Comparison of ENCODE assay signal across 24 cellular contexts in genomic region chr11:2981130-2981529, GRCh38. TPM values are rescaled to one million over a fixed set of nuclear protein-coding genes. Genes with fewer than 3 reads are reported as not detected.
DNase-seq lines count a peak whose midpoint lies in the region; ATAC-seq, FAIRE-seq and TF ChIP-seq lines count a peak whose summit lies in the region.
"Had no signal": no experiment of that assay in that cellular context is flagged by ENCODE, and none has a peak within 500 bp of the region (broad histone marks: within the 10 kb centered on the region; RNA-seq: fewer than 3 reads in every experiment).

No MANE protein-coding gene starts in this region.

- TF ChIP-seq EP300 in HepG2 (IDR thresholded peaks at IDR 0.05; ENCODE audit: low read depth in 2 of 2, low read length in 2 of 2) (no peak), HepG2 (CRISPR knock-in tag; IDR thresholded peaks at IDR 0.05; ENCODE audit: borderline replicate concordance) (no peak)

- peaks cover 87% of the 10 kb centered on the region for H4K20me1 ChIP-seq in HepG2 (ENCODE audit: insufficient read depth, low read length)

- H3K79me2 ChIP-seq in HepG2 (ENCODE audit: insufficient read depth, low read length), result peaks cover 97% of the 10 kb centered on the region

- no TSS peak for BruUV-seq in HepG2 (replicated peaks; lab: Mats Ljungman, UMichigan)

- CTCF ChIA-PET in RWPE1 (lab: Yijun Ruan, JAX), result interaction anchor here (0.7 to 1.4 kb wide), 2 partner anchors 8 to 71 kb away, joined by 3 to 4 read pairs; no protein-coding TSS in a partner anchor
- CTCF ChIA-PET in HepG2 (lab: Yijun Ruan, JAX; ENCODE audit: low intra/inter-chr PET ratio, low total read pairs), result no interaction called here

- POLR2A ChIA-PET in RWPE1 (lab: Yijun Ruan, JAX; ENCODE audit: low non-redundant PET), result no interaction called here
- POLR2A ChIA-PET in HepG2 (lab: Yijun Ruan, JAX), result interaction anchor here (0.7 to 1.2 kb wide), 2 partner anchors 8 to 10 kb away, joined by 3 to 6 read pairs; partner anchors contain the start of gene NAP1L4

- no peaks in the 10 kb centered on the region for H3K27me3 ChIP-seq in HepG2 (ENCODE audit: control insufficient read depth in 1 of 2, insufficient read depth in 2 of 2, low read length in 2 of 2)

- H3K9me3 Mint-ChIP-seq in activated T-cell treated with anti-CD3 and anti-CD28 coated beads, Interleukin-2, amount 50 U/mL, for 72 hours, result peaks cover 0 to 2% of the 10 kb centered on the region in 2 donors
- H3K9me3 Mint-ChIP-seq in effector memory CD8-positive, alpha-beta T cell, result no peaks in the 10 kb centered on the region
- H3K9me3 Mint-ChIP-seq: CD8-positive, alpha-beta memory T cell had no signal

- H3K4me3 ChIP-seq in HepG2 (replicated peaks in 1 of 3; ENCODE audit: insufficient read depth in 1 of 3, low read depth in 2 of 3, low read length in 3 of 3), result no peak overlapping the region
- H3K4me3 ChIP-seq: A549 had no signal

- no peak overlapping the region for H2AFZ ChIP-seq in HepG2 (ENCODE audit: low read length)

- FAIRE-seq in HepG2 (lab: Jason Lieb, UNC) (no peak), H54 (lab: Jason Lieb, UNC) (no peak)
- FAIRE-seq: A549, GM12892, GM19239 had no signal

- 91% methylated on average over 8 of the region's 8 CpGs for WGBS in HepG2 (ENCODE audit: low lambda C conversion rate)

- TF ChIP-seq POLR2A in HepG2 (IDR thresholded peaks at IDR 0.05; ENCODE audit: insufficient read depth in 1 of 2, low read depth in 2 of 2, low read length in 2 of 2) (no peak), H54 (IDR thresholded peaks at IDR 0.05; ENCODE audit: low read depth, low read length) (no peak)

- H3K9me3 ChIP-seq in HepG2 (ENCODE audit: low read length), result no peaks in the 10 kb centered on the region
- H3K9me3 ChIP-seq: A549 had no signal

- peak overlapping the region; percentile 30 for H3K27ac Mint-ChIP-seq in activated T-cell treated with anti-CD3 and anti-CD28 coated beads, Interleukin-2, amount 50 U/mL, for 72 hours
- peak overlapping the region in 1 of 2 donors; percentile 51 for H3K27ac Mint-ChIP-seq in effector memory CD8-positive, alpha-beta T cell

- peaks cover 10 to 52% of the 10 kb centered on the region in 2 donors for H3K36me3 Mint-ChIP-seq in activated T-cell treated with anti-CD3 and anti-CD28 coated beads, Interleukin-2, amount 50 U/mL, for 72 hours (ENCODE audit: insufficient read depth in 2 of 2)
- peaks cover 58% of the 10 kb centered on the region for H3K36me3 Mint-ChIP-seq in effector memory CD8-positive, alpha-beta T cell (ENCODE audit: insufficient read depth)

- intact Hi-C loops in HepG2 (cut with micrococcal nuclease; ENCODE audit: unreplicated experiment), result no loop called here

- H3K4me2 ChIP-seq in HepG2 (ENCODE audit: low read depth, low read length), result no peak overlapping the region
- H3K4me2 ChIP-seq: A549 had no signal

- in situ Hi-C loops in HepG2 (cut with HindIII; ENCODE audit: extremely low pct_ligation_motif_present, low pct_unique_long_range_greater_than_20kb), result no loop called here

- peaks cover 44% of the 10 kb centered on the region for H3K4me1 ChIP-seq in HepG2 (ENCODE audit: insufficient read depth, low read length)
- H3K4me1 ChIP-seq: A549 had no signal

- TF ChIP-seq CTCF in RWPE1 (conservative IDR thresholded peaks at IDR 0.05; ENCODE audit: low read depth) (no peak), HepG2 (CRISPR knock-in tag; IDR thresholded peaks at IDR 0.05) (no peak)

- H3K4me3 Mint-ChIP-seq in activated T-cell treated with anti-CD3 and anti-CD28 coated beads, Interleukin-2, amount 50 U/mL, for 72 hours, result no peak overlapping the region
- peak overlapping the region; percentile 26 to 33 for H3K4me3 Mint-ChIP-seq in effector memory CD8-positive, alpha-beta T cell

- no peak for TF ChIP-seq RAD21 in HepG2 (CRISPR knock-in tag; IDR thresholded peaks at IDR 0.05)

- H3K36me3 ChIP-seq in HepG2 (replicated peaks in 1 of 2; ENCODE audit: control insufficient read depth in 1 of 2, insufficient read depth in 2 of 2, low read length in 2 of 2), result peaks cover 16 to 44% of the 10 kb centered on the region in 2 experiments; a peak in 4 of 5 replicates

- peak overlapping the region; percentile 47; the same call in 1 of the 2 replicates for H3K27ac ChIP-seq in RWPE1
- no peak overlapping the region for H3K27ac ChIP-seq in HepG2 (ENCODE audit: extremely low read length, insufficient read depth, low read length)
- H3K27ac ChIP-seq: A549 had no signal

- no peak overlapping the region for H3K9ac ChIP-seq in HepG2 (ENCODE audit: insufficient read depth, low read depth, low read length)

- H3K27me3 Mint-ChIP-seq in activated T-cell treated with anti-CD3 and anti-CD28 coated beads, Interleukin-2, amount 50 U/mL, for 72 hours (ENCODE audit: low read depth), result no peaks in the 10 kb centered on the region
- H3K27me3 Mint-ChIP-seq in effector memory CD8-positive, alpha-beta T cell, result no peaks in the 10 kb centered on the region
- H3K27me3 Mint-ChIP-seq: CD8-positive, alpha-beta memory T cell had no signal

- peaks cover 70% of the 10 kb centered on the region for H3K4me1 Mint-ChIP-seq in activated T-cell treated with anti-CD3 and anti-CD28 coated beads, Interleukin-2, amount 50 U/mL, for 72 hours (ENCODE audit: low read depth)
- H3K4me1 Mint-ChIP-seq in effector memory CD8-positive, alpha-beta T cell (ENCODE audit: low read depth in 2 of 2), result peaks cover 44 to 46% of the 10 kb centered on the region in 2 donors

- no peak for DNase-seq in activated T-cell treated with anti-CD3 and anti-CD28 coated beads, Interleukin-2, amount 50 U/mL, for 72 hours
- DNase-seq in activated T-cell treated with anti-CD3 and anti-CD28 coated beads for 4 hours, result no peak
- DNase-seq in RWPE1 (ENCODE audit: low spot score), result no peak
- no peak for DNase-seq in effector memory CD8-positive, alpha-beta T cell
- DNase-seq in HepG2 (ENCODE audit: low spot score), result no peak
- DNase-seq in putamen (ENCODE audit: low spot score), result no peak
- DNase-seq in H54 (ENCODE audit: insufficient read length, low spot score), result no peak
- DNase-seq: C1 segment of cervical spinal cord; CD8-positive, alpha-beta memory T cell; DMS 273 treated with DMSO at 0.1 percent for 48 hours; DND-41; KBM-7; MV-4-11; NCI-H1105 treated with DMSO at 0.1 percent for 48 hours; NCI-H146; NCI-H2029; NCI-H446; NCI-H524 treated with DMSO at 0.1 percent for 48 hours; NCI-H774; Right ventricle myocardium superior had no signal

- peak; percentile 14 to 25 for ATAC-seq in activated T-cell treated with anti-CD3 and anti-CD28 coated beads, Interleukin-2, amount 50 U/mL, for 72 hours (replicated peaks in 1 of 2)
- ATAC-seq in effector memory CD8-positive, alpha-beta T cell (replicated peaks), result peak; percentile 24
- no peak for ATAC-seq in HepG2
- ATAC-seq in HG03095 (IDR thresholded peaks at IDR 0.05; ENCODE audit: unreplicated experiment), result no peak
- ATAC-seq: A549 had no signal

RNA-seq across cellular contexts. Expression of gene NAP1L4, which starts 11.0 kb away (rescaled TPM):
- total RNA-seq in activated T-cell treated with anti-CD3 and anti-CD28 coated beads, Interleukin-2, amount 50 U/mL, for 72 hours, result 100 to 1,000 TPM; 421 to 504 TPM
- 186 and 213 TPM in 2 replicates for total RNA-seq in HepG2 (2016; rRNA removed; fragmentation: Illumina TruSeq; extraction: Trizol)
- total RNA-seq in HepG2 (2016; cell fraction: cytosol; rRNA removed; fragmentation: Illumina TruSeq; extraction: Trizol; ENCODE audit: low read depth), result 229 and 281 TPM in 2 replicates
- 181 and 200 TPM in 2 replicates for total RNA-seq in HepG2 (2016; cell fraction: insoluble cytoplasmic fraction; rRNA removed; fragmentation: Illumina TruSeq; extraction: Trizol)
- total RNA-seq in HepG2 (2016; cell fraction: membrane; rRNA removed; fragmentation: Illumina TruSeq; extraction: Trizol), result 147 and 170 TPM in 2 replicates
- total RNA-seq in HepG2 (2016; cell fraction: nucleus; rRNA removed; fragmentation: Illumina TruSeq; extraction: Trizol), result 186 and 203 TPM in 2 replicates
- 64.0 and 71.5 TPM in 2 replicates for polyA plus RNA-seq in HepG2 (2011; rRNA removed)
- 60.2 and 65.1 TPM in 2 replicates for polyA plus RNA-seq in HepG2 (2011; cell fraction: cytosol; rRNA removed)
- 112 TPM in 2 replicates for polyA plus RNA-seq in HepG2 (2011; cell fraction: nucleus; rRNA removed)
- polyA plus RNA-seq in HepG2 (2012), result 74.7 and 106 TPM in 2 replicates
- 32.0 and 34.1 TPM in 2 replicates for polyA plus RNA-seq in HepG2 (2016; cell fraction: cytosol; fragmentation: Illumina TruSeq; extraction: Trizol; ENCODE audit: low read depth)
- 187 and 197 TPM in 2 replicates for polyA plus RNA-seq in HepG2 (2016; cell fraction: insoluble cytoplasmic fraction; fragmentation: Illumina TruSeq; extraction: Trizol; ENCODE audit: low read depth)
- 60.2 and 61.8 TPM in 2 replicates for polyA plus RNA-seq in HepG2 (2016; cell fraction: membrane; fragmentation: Illumina TruSeq; extraction: Trizol; ENCODE audit: low read depth)
- polyA plus RNA-seq in HepG2 (2016; cell fraction: nucleus; fragmentation: Illumina TruSeq; extraction: Trizol; ENCODE audit: insufficient read depth, low read depth), result 171 and 202 TPM in 2 replicates
- polyA minus RNA-seq in HepG2 (2011; rRNA and poly(A)+ RNA removed; ENCODE audit: low replicate concordance), result 61.7 and 117 TPM in 2 replicates
- polyA minus RNA-seq in HepG2 (2011; cell fraction: cytosol; rRNA and poly(A)+ RNA removed), result 46.9 and 61.0 TPM in 2 replicates
- polyA minus RNA-seq in HepG2 (2011; cell fraction: nucleus; rRNA and poly(A)+ RNA removed), result 150 and 156 TPM in 2 replicates

RNA-seq across cellular contexts. Expression of gene PHLDA2, which starts 51.9 kb away (rescaled TPM):
- 10 to 100 TPM in 1 of 2 donors, 1 to 10 TPM in 1; 3.4 to 12.3 TPM for total RNA-seq in activated T-cell treated with anti-CD3 and anti-CD28 coated beads, Interleukin-2, amount 50 U/mL, for 72 hours
- total RNA-seq in HepG2 (2016; rRNA removed; fragmentation: Illumina TruSeq; extraction: Trizol), result 0.36 and 0.55 TPM in 2 replicates
- total RNA-seq in HepG2 (2016; cell fraction: cytosol; rRNA removed; fragmentation: Illumina TruSeq; extraction: Trizol; ENCODE audit: low read depth), result 0.40 TPM in 1 of 2 replicates, not detected in the other
- 0.27 and 0.56 TPM in 2 replicates for total RNA-seq in HepG2 (2016; cell fraction: insoluble cytoplasmic fraction; rRNA removed; fragmentation: Illumina TruSeq; extraction: Trizol)
- 0.31 and 0.65 TPM in 2 replicates for total RNA-seq in HepG2 (2016; cell fraction: membrane; rRNA removed; fragmentation: Illumina TruSeq; extraction: Trizol)
- not detected in 2 replicates for total RNA-seq in HepG2 (2016; cell fraction: nucleus; rRNA removed; fragmentation: Illumina TruSeq; extraction: Trizol)
- polyA plus RNA-seq in HepG2 (2011; rRNA removed), result 0.78 and 1.5 TPM in 2 replicates
- 2.2 and 3.8 TPM in 2 replicates for polyA plus RNA-seq in HepG2 (2011; cell fraction: cytosol; rRNA removed)
- 3.7 and 3.9 TPM in 2 replicates for polyA plus RNA-seq in HepG2 (2011; cell fraction: nucleus; rRNA removed)
- polyA plus RNA-seq in HepG2 (2012), result 1.5 and 2.9 TPM in 2 replicates
- 1.1 and 1.5 TPM in 2 replicates for polyA plus RNA-seq in HepG2 (2016; cell fraction: cytosol; fragmentation: Illumina TruSeq; extraction: Trizol; ENCODE audit: low read depth)
- polyA plus RNA-seq in HepG2 (2016; cell fraction: insoluble cytoplasmic fraction; fragmentation: Illumina TruSeq; extraction: Trizol; ENCODE audit: low read depth), result 2.2 and 2.4 TPM in 2 replicates
- 1.2 and 1.5 TPM in 2 replicates for polyA plus RNA-seq in HepG2 (2016; cell fraction: membrane; fragmentation: Illumina TruSeq; extraction: Trizol; ENCODE audit: low read depth)
- 2.0 and 2.5 TPM in 2 replicates for polyA plus RNA-seq in HepG2 (2016; cell fraction: nucleus; fragmentation: Illumina TruSeq; extraction: Trizol; ENCODE audit: insufficient read depth, low read depth)
- polyA minus RNA-seq in HepG2 (2011; rRNA and poly(A)+ RNA removed; ENCODE audit: low replicate concordance), result 1.2 and 12.9 TPM in 2 replicates
- polyA minus RNA-seq in HepG2 (2011; cell fraction: cytosol; rRNA and poly(A)+ RNA removed), result 0.88 and 1.4 TPM in 2 replicates
- 0.64 and 0.87 TPM in 2 replicates for polyA minus RNA-seq in HepG2 (2011; cell fraction: nucleus; rRNA and poly(A)+ RNA removed)

Comparison
In these comparisons a context has a peak if more than half of its experiments do, and no peak if none do; other contexts are left out.
1. ATAC-seq: peak in activated T-cell treated with anti-CD3 and anti-CD28 coated beads, Interleukin-2, amount 50 U/mL, for 72 hours (2 of 2) and effector memory CD8-positive, alpha-beta T cell (single experiment); none in HepG2 (single experiment) and HG03095 (single experiment).
2. H3K4me3 Mint-ChIP-seq: peak in effector memory CD8-positive, alpha-beta T cell (2 of 2); none in activated T-cell treated with anti-CD3 and anti-CD28 coated beads, Interleukin-2, amount 50 U/mL, for 72 hours (0 of 2).